Comparison of ENCODE assay signal across 2 cellular contexts in genomic region chr19:8410718-8411117, GRCh38. TPM values are rescaled to one million over a fixed set of nuclear protein-coding genes. Genes with fewer than 3 reads are reported as not detected.
"Had no signal": no experiment of that assay in that cellular context is flagged by ENCODE, and none has a peak within 500 bp of the region (broad histone marks: within the 10 kb centered on the region; RNA-seq: fewer than 3 reads in every experiment).

No MANE protein-coding gene starts in this region.

RNA-seq across cellular contexts. Expression of gene ANGPTL4, which starts 46.8 kb away (rescaled TPM):
- total RNA-seq: myocyte; naive thymus-derived CD8-positive, alpha-beta T cell had no signal
